ENCODE assay signal across 1 cellular context in genomic region chr15:43329960-43330779, GRCh38.
TF ChIP-seq lines count a peak whose summit lies in the region.

LCMT2 (minus strand) TSS chr15:43330573; CDS start chr15:43330489, 84 bp downstream.

TF ChIP-seq in HepG2, 621 proteins besides CTCF, POLR2A, EP300 and RAD21 (continued from another document and continues in another):
- no peak for TF ChIP-seq BCL3 (CRISPR knock-in tag; IDR thresholded peaks at IDR 0.05)
- peak; percentile 56; the same call in 1 of the 2 replicates for TF ChIP-seq FOXK1 (CRISPR knock-in tag; IDR thresholded peaks at IDR 0.05; ENCODE audit: borderline replicate concordance, low read depth)
- TF ChIP-seq ZBTB3 (CRISPR knock-in tag; IDR thresholded peaks at IDR 0.05; ENCODE audit: borderline replicate concordance, low read depth): no peak
- 0 out of 2 replicates have a peak, but pooled peaks have one; percentile 66 for TF ChIP-seq ZNF550 (CRISPR knock-in tag; IDR thresholded peaks at IDR 0.05; ENCODE audit: borderline replicate concordance)
- TF ChIP-seq AKNA (CRISPR knock-in tag; IDR thresholded peaks at IDR 0.05; ENCODE audit: borderline replicate concordance): 0 out of 2 replicates have a peak, but pooled peaks have one; percentile 28
- no peak; the same call in 1 of the 2 replicates for TF ChIP-seq MNT (IDR thresholded peaks at IDR 0.05)
- TF ChIP-seq ZNF34 (CRISPR knock-in tag; IDR thresholded peaks at IDR 0.05; ENCODE audit: borderline replicate concordance): no peak
- no peak for TF ChIP-seq ZNF10 (CRISPR knock-in tag; IDR thresholded peaks at IDR 0.05; ENCODE audit: borderline replicate concordance, low read depth)
- TF ChIP-seq SP4 (CRISPR knock-in tag; IDR thresholded peaks at IDR 0.05): no peak
- no peak for TF ChIP-seq PPARG (CRISPR knock-in tag; conservative IDR thresholded peaks at IDR 0.05)
- TF ChIP-seq SATB2 (CRISPR knock-in tag; IDR thresholded peaks at IDR 0.05): 0 out of 2 replicates have a peak, but pooled peaks have one; percentile 18
- TF ChIP-seq ETS1 (CRISPR knock-in tag; IDR thresholded peaks at IDR 0.05): no peak
- TF ChIP-seq RARA (CRISPR knock-in tag; IDR thresholded peaks at IDR 0.05): peak; percentile 44; the same call in 1 of the 2 replicates
- no peak for TF ChIP-seq SRF (IDR thresholded peaks at IDR 0.05; ENCODE audit: low read depth, low read length)
- peak; percentile 27 for TF ChIP-seq ZFP1 (CRISPR knock-in tag; IDR thresholded peaks at IDR 0.05)
- no peak; the same call in 1 of the 2 replicates for TF ChIP-seq ZNF235 (CRISPR knock-in tag; IDR thresholded peaks at IDR 0.05; ENCODE audit: borderline replicate concordance)
- no peak; the same call in 1 of the 2 replicates for TF ChIP-seq NCOR1 (IDR thresholded peaks at IDR 0.05; ENCODE audit: borderline replicate concordance, low read length)
- TF ChIP-seq ARID2 (CRISPR knock-in tag; IDR thresholded peaks at IDR 0.05; ENCODE audit: borderline replicate concordance): no peak
- TF ChIP-seq XRCC5 (optimal IDR thresholded peaks at IDR 0.05; ENCODE audit: low read length): peak; percentile 76
- peak; percentile 92 for TF ChIP-seq ZNF605 (CRISPR knock-in tag; IDR thresholded peaks at IDR 0.05)
- no peak for TF ChIP-seq ELK4 (CRISPR knock-in tag; IDR thresholded peaks at IDR 0.05; ENCODE audit: borderline replicate concordance)
- TF ChIP-seq PAF1 (CRISPR knock-in tag; IDR thresholded peaks at IDR 0.05): no peak
- no peak for TF ChIP-seq HMGA1 (CRISPR knock-in tag; conservative IDR thresholded peaks at IDR 0.05)
- TF ChIP-seq ZNF563 (CRISPR knock-in tag; IDR thresholded peaks at IDR 0.05): peak; percentile 95
- no peak for TF ChIP-seq KLF11 (CRISPR knock-in tag; IDR thresholded peaks at IDR 0.05)
- TF ChIP-seq RORA (CRISPR knock-in tag; IDR thresholded peaks at IDR 0.05): no peak
- peak; percentile 98 for TF ChIP-seq DMAP1 (CRISPR knock-in tag; IDR thresholded peaks at IDR 0.05)
- 0 out of 2 replicates have a peak, but pooled peaks have one; percentile 42 for TF ChIP-seq PCBP1 (IDR thresholded peaks at IDR 0.05; ENCODE audit: borderline replicate concordance, low read depth, low read length)
- peak in 1 of 2 experiments; percentile 38; a peak in 1 of 4 replicates for TF ChIP-seq ATF4 (CRISPR knock-in tag; IDR thresholded peaks at IDR 0.05)
- no peak for TF ChIP-seq HOXA9 (CRISPR knock-in tag; IDR thresholded peaks at IDR 0.05; ENCODE audit: borderline replicate concordance)
- TF ChIP-seq PRDM10 (CRISPR knock-in tag; IDR thresholded peaks at IDR 0.05; ENCODE audit: low read depth): peak; percentile 18; the same call in 1 of the 2 replicates
- peak; percentile 54; the same call in 1 of the 2 replicates for TF ChIP-seq NR1H2 (CRISPR knock-in tag; IDR thresholded peaks at IDR 0.05; ENCODE audit: borderline replicate concordance, low read depth)
- no peak for TF ChIP-seq CBX2 (IDR thresholded peaks at IDR 0.05; ENCODE audit: low read depth, low read length)
- TF ChIP-seq CBX2 (CRISPR knock-in tag; IDR thresholded peaks at IDR 0.05; ENCODE audit: low read depth): peak; percentile 40; the same call in 1 of the 2 replicates
- peak; percentile 39; the same call in 1 of the 2 replicates for TF ChIP-seq TRAFD1 (CRISPR knock-in tag; IDR thresholded peaks at IDR 0.05; ENCODE audit: borderline replicate concordance)
- TF ChIP-seq RCOR2 (CRISPR knock-in tag; IDR thresholded peaks at IDR 0.05): no peak
- TF ChIP-seq GMEB1 (CRISPR knock-in tag; IDR thresholded peaks at IDR 0.05; ENCODE audit: borderline replicate concordance): peak; percentile 90
- TF ChIP-seq ZNF776 (CRISPR knock-in tag; IDR thresholded peaks at IDR 0.05): peak; percentile 96
- TF ChIP-seq RFX3 (CRISPR knock-in tag; IDR thresholded peaks at IDR 0.05): peak; percentile 13; the same call in 1 of the 2 replicates
- TF ChIP-seq ZNF136 (CRISPR knock-in tag; IDR thresholded peaks at IDR 0.05; ENCODE audit: low read depth): no peak
- no peak for TF ChIP-seq ZNF577 (CRISPR knock-in tag; IDR thresholded peaks at IDR 0.05; ENCODE audit: borderline replicate concordance, low read depth)
- TF ChIP-seq ZBTB20 (CRISPR knock-in tag; IDR thresholded peaks at IDR 0.05; ENCODE audit: borderline replicate concordance, low read depth): 0 out of 2 replicates have a peak, but pooled peaks have one; percentile 69
- peak; percentile 83; the same call in 1 of the 2 replicates for TF ChIP-seq ZNF780A (CRISPR knock-in tag; IDR thresholded peaks at IDR 0.05)
- TF ChIP-seq MTA1 (CRISPR knock-in tag; IDR thresholded peaks at IDR 0.05; ENCODE audit: borderline replicate concordance): peak; percentile 31; the same call in 1 of the 2 replicates
- TF ChIP-seq ZNF354B (CRISPR knock-in tag; IDR thresholded peaks at IDR 0.05): no peak
- no peak; the same call in 1 of the 2 replicates for TF ChIP-seq ZNF367 (CRISPR knock-in tag; IDR thresholded peaks at IDR 0.05; ENCODE audit: borderline replicate concordance)
